Comparison of ENCODE assay signal across 8 cellular contexts in genomic region chr22:17629167-17629489, GRCh38. TPM values are rescaled to one million over a fixed set of nuclear protein-coding genes. Genes with fewer than 3 reads are reported as not detected.
A peak's percentile ranks its signal among the peaks of the same experiment; 100 is the strongest.
DNase-seq lines count a peak whose midpoint lies in the region; ATAC-seq and TF ChIP-seq lines count a peak whose summit lies in the region.

No MANE protein-coding gene starts in this region.

- H3F3A ChIP-seq in OCI-LY1 (ENCODE audit: insufficient read depth, low read length), result no peaks in the 10 kb centered on the region

- H3K4me3 Mint-ChIP-seq in CD14-positive monocyte (peak overlapping the region; percentile 90 to 96), neural crest cell (peak overlapping the region; percentile 96)

- no peaks in the 10 kb centered on the region for H4K20me1 ChIP-seq in OCI-LY1 (ENCODE audit: insufficient read depth, low read length)

- no peaks in the 10 kb centered on the region for H3K9me2 ChIP-seq in OCI-LY1 (ENCODE audit: low read depth, low read length)

- DNase-seq in CD14-positive monocyte (ENCODE audit: low spot score) (no peak), neural crest cell (ENCODE audit: low read depth, low spot score) (no peak), T-helper 9 cell (no peak), NCI-H774 (lab: John Stamatoyannopoulos, UW) (no peak), medulla oblongata (ENCODE audit: extremely low spot score) (no peak)

- H3K4me3 ChIP-seq in OCI-LY1 (ENCODE audit: low read depth, low read length, poor library complexity, severe bottlenecking) (peak overlapping the region; percentile 97), endocrine pancreas (ENCODE audit: control insufficient read depth, insufficient read depth, low read length) (peak overlapping the region; percentile 97)

- no peak for TF ChIP-seq CTCF in CD14-positive monocyte (IDR thresholded peaks at IDR 0.05)
- no peak for TF ChIP-seq CTCF in OCI-LY1 (IDR thresholded peaks at IDR 0.05; ENCODE audit: low read length)
- no peak for TF ChIP-seq CTCF in neural crest cell (conservative IDR thresholded peaks at IDR 0.05)

- H3K4me2 ChIP-seq in OCI-LY1 (ENCODE audit: low read length), result peak overlapping the region; percentile 78

- no peak overlapping the region for H2AFZ ChIP-seq in OCI-LY1 (ENCODE audit: low read length)

- no peaks in the 10 kb centered on the region for H3K9me3 Mint-ChIP-seq in CD14-positive monocyte
- no peaks in the 10 kb centered on the region for H3K9me3 Mint-ChIP-seq in neural crest cell

- intact Hi-C loops in CD14-positive monocyte (cut with micrococcal nuclease), result loop anchor here in 1 of 2 donors (1.0 to 2.0 kb wide), 2 partner anchors 9 to 148 kb away; partner anchors contain the start of gene BCL2L13

- peak overlapping the region; percentile 15 for H3K27ac ChIP-seq in OCI-LY1 (ENCODE audit: low read depth, low read length, poor library complexity, severe bottlenecking)

- ATAC-seq in HG03571 (IDR thresholded peaks at IDR 0.05; ENCODE audit: unreplicated experiment), result no peak

- H3K4me1 ChIP-seq in OCI-LY1 (ENCODE audit: insufficient read depth, low read length, severe bottlenecking) (peaks cover 18% of the 10 kb centered on the region), endocrine pancreas (ENCODE audit: control insufficient read depth, insufficient read depth, low read length) (peaks cover 4% of the 10 kb centered on the region)

- H3K4me1 Mint-ChIP-seq in CD14-positive monocyte (peaks cover 28% of the 10 kb centered on the region), neural crest cell (peaks cover 10% of the 10 kb centered on the region)

- H3K27me3 ChIP-seq in OCI-LY1 (ENCODE audit: insufficient read depth, low read length), result no peaks in the 10 kb centered on the region
- no peaks in the 10 kb centered on the region for H3K27me3 ChIP-seq in endocrine pancreas (ENCODE audit: control insufficient read depth, insufficient read depth, low read length)

- H3K27me3 Mint-ChIP-seq in CD14-positive monocyte (ENCODE audit: low read depth in 3 of 3), result no peaks in the 10 kb centered on the region
- H3K27me3 Mint-ChIP-seq in neural crest cell (ENCODE audit: low read depth), result no peaks in the 10 kb centered on the region

- peaks cover 26% of the 10 kb centered on the region for H3K79me2 ChIP-seq in OCI-LY1 (ENCODE audit: insufficient read depth, low read length)

- H3K36me3 ChIP-seq in OCI-LY1 (ENCODE audit: insufficient read depth, low read length) (peaks cover 5% of the 10 kb centered on the region; the same call in 1 of the 2 replicates), endocrine pancreas (ENCODE audit: control insufficient read depth, insufficient read depth, low read length) (no peaks in the 10 kb centered on the region)

- H3K36me3 Mint-ChIP-seq in CD14-positive monocyte (peaks cover 11 to 12% of the 10 kb centered on the region in 2 donors), neural crest cell (ENCODE audit: low read depth) (no peaks in the 10 kb centered on the region)

- H3K27ac Mint-ChIP-seq in CD14-positive monocyte (peak overlapping the region; percentile 97 to 99 (median 98)), neural crest cell (ENCODE audit: unreplicated experiment) (peak overlapping the region; percentile 97)

- H3K9ac ChIP-seq in OCI-LY1 (ENCODE audit: low read length) (peak overlapping the region; percentile 94), endocrine pancreas (ENCODE audit: control insufficient read depth, insufficient read depth, low read length) (peak overlapping the region; percentile 73)

- H3K9me3 ChIP-seq in OCI-LY1 (ENCODE audit: low read length) (no peaks in the 10 kb centered on the region), endocrine pancreas (ENCODE audit: control insufficient read depth, low read length) (no peaks in the 10 kb centered on the region)

RNA-seq across cellular contexts. Expression of gene ATP6V1E1, which starts 0.6 kb away (rescaled TPM):
- 100 to 1,000 TPM; 144 to 147 TPM for polyA plus RNA-seq in CD14-positive monocyte
- total RNA-seq in neural crest cell, result 59.2 and 63.9 TPM in 2 replicates

RNA-seq across cellular contexts. Expression of gene BCL2L13, which starts 9.4 kb away (rescaled TPM):
- polyA plus RNA-seq in CD14-positive monocyte, result 10 to 100 TPM; 53.0 to 67.8 TPM
- total RNA-seq in neural crest cell, result 36.5 and 37.5 TPM in 2 replicates
